ENCODE assay signal across 10 cellular contexts in the genomic region with DNA sequence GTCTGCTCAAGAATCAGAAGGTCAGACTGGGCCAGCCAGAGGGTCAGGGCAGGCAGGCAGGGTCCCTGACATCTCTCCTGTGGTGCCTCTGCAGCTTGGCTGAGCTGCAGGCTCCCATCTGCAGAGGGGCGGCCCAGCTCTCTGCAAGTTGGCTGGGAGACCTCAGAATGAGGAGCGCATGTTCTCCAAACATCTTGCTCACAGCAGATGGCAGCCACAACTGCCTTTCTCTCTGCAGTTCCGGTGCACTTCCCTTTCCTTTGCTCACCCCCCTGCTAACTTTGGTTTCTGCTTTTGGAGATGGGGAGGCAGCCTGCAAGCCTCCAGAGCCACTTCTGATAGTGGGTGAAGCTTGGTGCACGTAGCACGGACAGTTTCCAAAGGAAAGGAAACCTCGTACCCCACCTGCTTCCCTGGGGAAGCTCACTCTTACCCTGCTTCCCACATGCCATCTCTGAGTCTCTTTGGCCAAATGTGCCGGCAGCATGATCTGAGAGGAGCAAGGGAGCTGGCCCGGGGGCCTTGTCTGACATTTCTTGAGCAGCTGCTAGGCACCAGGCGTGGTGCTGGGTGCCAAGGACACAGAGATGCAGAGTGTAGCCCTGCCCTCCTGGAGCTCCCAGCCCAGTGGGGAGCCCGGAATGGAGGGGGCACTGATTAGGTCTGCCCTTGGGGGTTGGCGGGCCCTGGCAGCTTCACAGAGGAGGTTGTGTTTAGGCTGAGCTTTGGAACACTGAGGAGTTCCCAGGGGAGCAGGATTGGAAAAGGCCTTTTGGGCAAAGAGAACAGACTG. TPM values are rescaled to one million over a fixed set of nuclear protein-coding genes. Genes with fewer than 3 reads are reported as not detected.
DNase-seq lines count a peak whose midpoint lies in the region; FAIRE-seq and TF ChIP-seq lines count a peak whose summit lies in the region.
"Had no signal": no experiment of that assay in that cellular context is flagged by ENCODE, and none has a peak within 500 bp of the region (broad histone marks: within the 10 kb centered on the region; RNA-seq: fewer than 3 reads in every experiment).

No MANE protein-coding gene starts in this region.

- TF ChIP-seq RAD21 in H1 (IDR thresholded peaks at IDR 0.05 in 1 of 2, conservative IDR thresholded peaks at IDR 0.05 in 1 of 2; ENCODE audit: low read depth in 2 of 2, low read length in 2 of 2) = no peak

- H3K4ac ChIP-seq in H1 (replicated peaks; ENCODE audit: insufficient read length, low read depth, low read length) = no peak overlapping the region

- H3K23me2 ChIP-seq in H1 (ENCODE audit: low read depth, low read length) = no peaks in the 10 kb centered on the region; the same call in 1 of the 2 replicates

- H4K91ac ChIP-seq in H1 (replicated peaks; ENCODE audit: insufficient read length, low read length) = peak overlapping the region; percentile 16

- H3K4me1 ChIP-seq in H1 (replicated peaks in 1 of 4; ENCODE audit: control insufficient read depth in 3 of 4, insufficient read depth in 4 of 4, low read length in 3 of 4) (peaks cover 9 to 34% (median 25%) of the 10 kb centered on the region in 4 experiments), stomach (peaks cover 77 to 95% (median 80%) of the 10 kb centered on the region in 4 donors)

- H3K79me2 ChIP-seq in H1 (ENCODE audit: control insufficient read depth in 1 of 2, insufficient read depth in 2 of 2, low read length in 2 of 2) = no peaks in the 10 kb centered on the region

- H3K36me3 ChIP-seq in H1 (ENCODE audit: control insufficient read depth in 2 of 4, insufficient read depth in 4 of 4, low read length in 3 of 4) = no peaks in the 10 kb centered on the region
- no peaks in the 10 kb centered on the region for H3K36me3 ChIP-seq in stomach

- no peak for FAIRE-seq in H1 (lab: Jason Lieb, UNC)

- no peak overlapping the region for H3K23ac ChIP-seq in H1 (ENCODE audit: insufficient read length)

- H3K4me3 ChIP-seq in H1 (ENCODE audit: extremely low read depth in 1 of 4, insufficient read depth in 2 of 4, low read depth in 3 of 4, low read length in 4 of 4) (no peak overlapping the region), stomach (no peak overlapping the region)

- peak overlapping the region; percentile 68; the same call in 1 of the 2 replicates for H2BK12ac ChIP-seq in H1 (ENCODE audit: low read depth, low read length)

- no peak overlapping the region for H2BK120ac ChIP-seq in H1 (replicated peaks; ENCODE audit: low read depth, low read length)

- H3K9ac ChIP-seq in H1 (replicated peaks in 1 of 4; ENCODE audit: extremely low read depth in 1 of 4, low read depth in 3 of 4, low read length in 3 of 4) = no peak overlapping the region

- no peak overlapping the region for H4K5ac ChIP-seq in H1 (ENCODE audit: insufficient read length, low read depth, low read length)

- H2AFZ ChIP-seq in H1 (ENCODE audit: low read length) = no peak overlapping the region

- DNase-seq in SIG-M5 treated with dmso at 0.1 percent for 504 hours (lab: John Stamatoyannopoulos, UW; ENCODE audit: unreplicated experiment) (peak; percentile 77), SIG-M5 (lab: John Stamatoyannopoulos, UW) (no peak), NOMO-1 treated with dmso at 0.1 percent for 144 hours (lab: John Stamatoyannopoulos, UW; ENCODE audit: unreplicated experiment) (peak; percentile 61), H1 (ENCODE audit: low read depth in 1 of 2, low spot score in 2 of 2) (no peak), stomach (no peak), GM13976 (ENCODE audit: low spot score) (no peak)
- DNase-seq in effector CD4-positive, alpha-beta T cell = no peak
- no peak for DNase-seq in activated CD4-positive, alpha-beta T cell treated with anti-CD3 and anti-CD28 coated beads for 1 hour
- DNase-seq: activated CD8-positive, alpha-beta memory T cell treated with anti-CD3 and anti-CD28 coated beads, Interleukin-2, amount 10 ng/mL, durations not matched to agents 7 days and 5 days; GOT3 had no signal

- H4K8ac ChIP-seq in H1 (ENCODE audit: extremely low read depth, insufficient read depth, low read length) = no peak overlapping the region

- H3K27ac ChIP-seq in H1 (ENCODE audit: low read depth, low read length) (no peak overlapping the region), stomach (peak overlapping the region; percentile 71 to 88 (median 86))

- TF ChIP-seq POLR2A in H1 (IDR thresholded peaks at IDR 0.05; ENCODE audit: control extremely low read depth in 1 of 2, low read depth in 2 of 2, low read length in 2 of 2) = no peak
- TF ChIP-seq POLR2A in stomach (IDR thresholded peaks at IDR 0.05) = no peak

- 0 out of 2 replicates have a peak overlapping the region, but pooled peaks have one; percentile 31 for H2BK15ac ChIP-seq in H1 (ENCODE audit: low read length)

- POLR2A ChIA-PET in H1 (lab: Charles Lee; ENCODE audit: partially characterized antibody) = no interaction called here

- H2BK20ac ChIP-seq in H1 (ENCODE audit: low read length) = peak overlapping the region; percentile 80; the same call in 1 of the 2 replicates

- TF ChIP-seq CTCF in H1 (IDR thresholded peaks at IDR 0.05; ENCODE audit: control extremely low read depth in 1 of 3, insufficient read depth in 1 of 3, low read depth in 1 of 3, low read length in 3 of 3) (no peak), stomach (IDR thresholded peaks at IDR 0.05) (no peak), GM13976 (IDR thresholded peaks at IDR 0.05; ENCODE audit: borderline replicate concordance, control extremely low read depth, extremely low read depth, insufficient read depth, missing control alignments) (no peak)

- H3K56ac ChIP-seq in H1 (replicated peaks; ENCODE audit: insufficient read length, low read depth, low read length) = no peak overlapping the region

- no peak overlapping the region for H3K18ac ChIP-seq in H1 (ENCODE audit: extremely low read depth, low read length)

- H3K4me2 ChIP-seq in H1 (ENCODE audit: insufficient read depth in 1 of 2, low read depth in 2 of 2, low read length in 2 of 2) = no peak overlapping the region

- CTCF ChIA-PET in H1 (lab: Charles Lee; ENCODE audit: partially characterized antibody) = interaction anchor here (0.6 to 5.7 kb wide), 18 partner anchors 9 to 179 kb away, joined by 3 to 43 read pairs (median 5); no protein-coding TSS in a partner anchor

- in situ Hi-C loops in GM13976 (cut with MboI; ENCODE audit: low sequenced_read_pairs, unreplicated experiment) = no loop called here

- no peaks in the 10 kb centered on the region for H3K79me1 ChIP-seq in H1 (ENCODE audit: low read depth, low read length)

- intact Hi-C loops in stomach (cut with DNase I; ENCODE audit: low total_unique reads) = no loop called here

- peaks cover 0 to 3% (median 1%) of the 10 kb centered on the region in 4 experiments; a peak in 1 of 7 replicates for H3K27me3 ChIP-seq in H1 (replicated peaks in 1 of 4; ENCODE audit: control insufficient read depth in 3 of 4, extremely low read depth in 1 of 4, insufficient read depth in 3 of 4, low read length in 3 of 4)
- no peaks in the 10 kb centered on the region for H3K27me3 ChIP-seq in stomach

- peak overlapping the region; percentile 49; the same call in 1 of the 2 replicates for H2BK5ac ChIP-seq in H1 (ENCODE audit: low read depth, low read length)

- H3K9me3 ChIP-seq in H1 (ENCODE audit: insufficient read depth in 2 of 2, low read depth in 1 of 2, low read length in 1 of 2) = no peaks in the 10 kb centered on the region
- no peaks in the 10 kb centered on the region for H3K9me3 ChIP-seq in stomach

- no peak overlapping the region for H3K14ac ChIP-seq in H1 (ENCODE audit: insufficient read length)

- TF ChIP-seq EP300 in H1 (IDR thresholded peaks at IDR 0.05; ENCODE audit: borderline replicate concordance in 1 of 2, low read depth in 2 of 2, low read length in 2 of 2) (no peak), stomach (IDR thresholded peaks at IDR 0.05) (no peak)

- WGBS in H1 (ENCODE audit: extremely low coverage in 1 of 2, insufficient coverage in 1 of 2, insufficient read length in 1 of 2, insufficient replicate concordance in 2 of 2, low coverage in 1 of 2, low lambda C conversion rate in 2 of 2, missing lambda C conversion rate in 1 of 2), 2 experiments = 79% methylated on average over 11 of the region's 11 CpGs; no CpG with 5 or more reads in 1 of the 2 experiments
- 52 to 67% (median 65%) methylated on average over 11 of the region's 11 CpGs for WGBS in stomach, 5 donors

- no peaks in the 10 kb centered on the region for H4K20me1 ChIP-seq in H1 (replicated peaks in 1 of 2; ENCODE audit: control insufficient read depth in 1 of 2, insufficient read depth in 2 of 2, low read length in 2 of 2)

- H2AK5ac ChIP-seq in H1 (ENCODE audit: low read depth, low read length) = no peak overlapping the region

TF ChIP-seq in H1, 55 proteins besides CTCF, POLR2A, EP300 and RAD21:
- no peak for TF ChIP-seq JUND (IDR thresholded peaks at IDR 0.05; ENCODE audit: low read length)
- no peak for TF ChIP-seq KDM1A (IDR thresholded peaks at IDR 0.05; ENCODE audit: borderline replicate concordance, low read length)
- no peak for TF ChIP-seq SUZ12 (IDR thresholded peaks at IDR 0.05; ENCODE audit: low read length)

RNA-seq across cellular contexts. Expression of a gene that starts 18.2 kb away (rescaled TPM):
- total RNA-seq in H1 (2021; fragmentation: NEBNext Ultra II Directional; extraction: Animal tissue kit (Norgen Biotek cat#: 25700)) = 6.4 and 6.6 TPM in 2 replicates
- polyA plus RNA-seq in H1 (2011; rRNA removed) (3.6 and 5.3 TPM in 2 replicates), stomach (1 to 10 TPM in 1 of 3 donors, under 1 TPM in 2; 0.15 to 3.2 (median 0.75) TPM)
- polyA plus RNA-seq in H1 (2011; cell fraction: cytosol; rRNA removed) = 2.8 TPM
- polyA plus RNA-seq in H1 (2011; cell fraction: nucleus; rRNA removed) = 10.3 TPM
- polyA plus RNA-seq in H1 (2012, experiment 1 of 2) = 3.3 to 5.4 TPM (median 4.5 TPM) in 4 replicates
- 3.2 TPM for polyA plus RNA-seq in H1 (2012, experiment 2 of 2)
- 4.8 TPM for polyA plus RNA-seq in H1 (2013, experiment 1 of 2)
- polyA plus RNA-seq in H1 (2013, experiment 2 of 2) = 5.2 TPM
- polyA minus RNA-seq in H1 (2011; rRNA and poly(A)+ RNA removed) = 4.6 and 5.2 TPM in 2 replicates
- 3.5 TPM for polyA minus RNA-seq in H1 (2011; cell fraction: cytosol; rRNA and poly(A)+ RNA removed)
- 8.3 TPM for polyA minus RNA-seq in H1 (2011; cell fraction: nucleus; rRNA and poly(A)+ RNA removed)
- total RNA-seq in stomach = 10 to 100 TPM in 1 of 5 donors, 1 to 10 TPM in 2, under 1 TPM in 2; under 0.01 to 27.2 (median 1.3) TPM
- total RNA-seq: activated CD8-positive, alpha-beta memory T cell treated with anti-CD3 and anti-CD28 coated beads, Interleukin-2, amount 10 ng/mL, durations not matched to agents 7 days and 5 days had no signal

RNA-seq across cellular contexts. Expression of a gene that starts 54.1 kb away (rescaled TPM):
- 6.0 TPM in 2 replicates for total RNA-seq in H1 (2021; fragmentation: NEBNext Ultra II Directional; extraction: Animal tissue kit (Norgen Biotek cat#: 25700))
- polyA plus RNA-seq in H1 (2011; rRNA removed) (6.1 and 7.6 TPM in 2 replicates), stomach (10 to 100 TPM; 19.0 to 45.9 (median 20.5) TPM)
- 4.4 TPM for polyA plus RNA-seq in H1 (2011; cell fraction: cytosol; rRNA removed)
- 37.7 TPM for polyA plus RNA-seq in H1 (2011; cell fraction: nucleus; rRNA removed)
- 3.9 to 7.2 TPM (median 6.2 TPM) in 4 replicates for polyA plus RNA-seq in H1 (2012, experiment 1 of 2)
- polyA plus RNA-seq in H1 (2012, experiment 2 of 2) = 3.1 TPM
- polyA plus RNA-seq in H1 (2013, experiment 1 of 2) = 5.1 TPM
- 4.7 TPM for polyA plus RNA-seq in H1 (2013, experiment 2 of 2)
- 3.0 and 4.7 TPM in 2 replicates for polyA minus RNA-seq in H1 (2011; rRNA and poly(A)+ RNA removed)
- 3.7 TPM for polyA minus RNA-seq in H1 (2011; cell fraction: cytosol; rRNA and poly(A)+ RNA removed)
- 9.6 TPM for polyA minus RNA-seq in H1 (2011; cell fraction: nucleus; rRNA and poly(A)+ RNA removed)
- total RNA-seq in stomach = 100 to 1,000 TPM in 3 of 5 donors, 10 to 100 TPM in 1, 1 to 10 TPM in 1; 6.4 to 527 (median 240) TPM

Comparison
In these comparisons a context has a peak if more than half of its experiments do, and no peak if none do; other contexts are left out.
1. DNase-seq: peak in SIG-M5 treated with dmso at 0.1 percent for 504 hours (single experiment) and NOMO-1 treated with dmso at 0.1 percent for 144 hours (single experiment); none in SIG-M5 (single experiment), H1 (0 of 2), stomach (single experiment), effector CD4-positive, alpha-beta T cell (single experiment), activated CD4-positive, alpha-beta T cell treated with anti-CD3 and anti-CD28 coated beads for 1 hour (single experiment) and GM13976 (single experiment).